ENCODE assay signal across 15 cellular contexts in the genomic region with DNA sequence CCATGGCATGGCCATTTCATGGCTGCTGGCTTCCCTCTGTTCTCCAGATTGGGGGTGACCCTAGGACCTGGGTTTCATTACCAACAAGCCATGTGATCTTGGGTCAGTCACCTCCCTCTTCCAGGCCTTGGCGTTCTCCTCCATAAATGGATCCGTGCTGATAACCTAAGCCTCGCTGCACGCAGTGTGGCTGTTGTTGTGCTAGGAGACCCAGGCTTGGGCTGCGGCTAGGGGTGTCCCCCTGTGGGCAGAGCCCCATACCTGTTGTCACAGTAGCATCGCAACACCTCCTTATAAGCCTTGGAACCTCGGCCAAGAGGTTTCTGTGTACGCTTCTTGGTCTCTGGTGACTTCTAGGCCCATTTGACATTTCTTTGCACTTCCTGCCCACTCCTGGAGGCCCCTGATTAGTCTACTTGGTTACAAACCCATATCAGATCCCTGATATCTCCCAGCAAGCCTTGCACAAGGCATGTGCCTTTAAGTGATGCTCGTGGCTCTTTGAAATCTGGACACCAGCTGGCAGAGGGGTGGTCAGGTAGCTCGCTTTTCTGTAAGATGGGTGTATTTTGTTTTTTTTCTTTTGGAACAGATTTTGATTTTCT. TPM values are rescaled to one million over a fixed set of nuclear protein-coding genes. Genes with fewer than 3 reads are reported as not detected.
A peak's percentile ranks its signal among the peaks of the same experiment; 100 is the strongest.
DNase-seq lines count a peak whose midpoint lies in the region; ATAC-seq and TF ChIP-seq lines count a peak whose summit lies in the region.
"Had no signal": no experiment of that assay in that cellular context is flagged by ENCODE, and none has a peak within 500 bp of the region (broad histone marks: within the 10 kb centered on the region; RNA-seq: fewer than 3 reads in every experiment).

No MANE protein-coding gene starts in this region.

- H3K4me3 ChIP-seq in left ventricle myocardium inferior (no peak overlapping the region), heart left ventricle (no peak overlapping the region), uterus (no peak overlapping the region), HAP-1 (no peak overlapping the region)
- H3K4me3 ChIP-seq: pancreas had no signal

- H3K9me3 ChIP-seq in left ventricle myocardium inferior (replicated peaks) (no peaks in the 10 kb centered on the region), heart left ventricle (no peaks in the 10 kb centered on the region), uterus (no peaks in the 10 kb centered on the region), HAP-1 (no peaks in the 10 kb centered on the region)
- H3K9me3 ChIP-seq: pancreas had no signal

- H3K36me3 Mint-ChIP-seq in nephron (ENCODE audit: low read depth): peaks cover 14% of the 10 kb centered on the region

- H3K4me1 Mint-ChIP-seq in nephron: peaks cover 71% of the 10 kb centered on the region

- H3K27ac ChIP-seq in left ventricle myocardium inferior (replicated peaks): peak overlapping the region; percentile 68
- peak overlapping the region in 3 of 12 donors; percentile 23 to 81 (median 79) for H3K27ac ChIP-seq in heart left ventricle
- peak overlapping the region; percentile 4 for H3K27ac ChIP-seq in adipose tissue (ENCODE audit: low read depth, low read length)
- H3K27ac ChIP-seq in uterus: peak overlapping the region; percentile 10 to 47

- no peak for TF ChIP-seq POLR2A in heart left ventricle (IDR thresholded peaks at IDR 0.05)
- TF ChIP-seq POLR2A in uterus (IDR thresholded peaks at IDR 0.05): no peak

- no peak overlapping the region for H3K4me3 Mint-ChIP-seq in nephron
- H3K4me3 Mint-ChIP-seq: activated naive CD8-positive, alpha-beta T cell treated with anti-CD3 and anti-CD28 coated beads, Interleukin-2, amount 10 ng/mL, durations not matched to agents 7 days and 5 days; stimulated activated naive CD8-positive, alpha-beta T cell treated with anti-CD3 and anti-CD28 coated beads, Interleukin-15, Interleukin-2, amounts not matched to agents 100 ng/mL and 50 ng/mL, for 24 hours had no signal

- peak overlapping the region; percentile 4 to 73 (median 27) for H3K27ac Mint-ChIP-seq in nephron
- H3K27ac Mint-ChIP-seq: stimulated activated naive CD8-positive, alpha-beta T cell treated with anti-CD3 and anti-CD28 coated beads, Interleukin-15, Interleukin-2, amounts not matched to agents 100 ng/mL and 50 ng/mL, for 24 hours had no signal

- in situ Hi-C loops in HAP-1 (cut with MboI; ENCODE audit: low sequenced_read_pairs): loop anchor here (25.0 kb wide), 1 partner anchor 1055 kb away; a partner anchor contains a TSS

- no peaks in the 10 kb centered on the region for H3K9me3 Mint-ChIP-seq in nephron
- H3K9me3 Mint-ChIP-seq: activated naive CD8-positive, alpha-beta T cell treated with anti-CD3 and anti-CD28 coated beads, Interleukin-2, amount 10 ng/mL, durations not matched to agents 7 days and 5 days; stimulated activated naive CD8-positive, alpha-beta T cell treated with anti-CD3 and anti-CD28 coated beads, Interleukin-15, Interleukin-2, amounts not matched to agents 100 ng/mL and 50 ng/mL, for 24 hours had no signal

- peaks cover 99% of the 10 kb centered on the region for H3K4me1 ChIP-seq in left ventricle myocardium inferior
- peaks cover 7 to 100% (median 94%) of the 10 kb centered on the region in 12 donors for H3K4me1 ChIP-seq in heart left ventricle
- H3K4me1 ChIP-seq in uterus: peaks cover 14 to 30% of the 10 kb centered on the region in 2 donors
- H3K4me1 ChIP-seq in HAP-1: no peaks in the 10 kb centered on the region; the same call in 1 of the 2 replicates

- TF ChIP-seq CTCF in left ventricle myocardium inferior (IDR thresholded peaks at IDR 0.05; ENCODE audit: borderline replicate concordance) (no peak), heart left ventricle (IDR thresholded peaks at IDR 0.05) (no peak), nephron (IDR thresholded peaks at IDR 0.05; ENCODE audit: unreplicated experiment in 3 of 3) (no peak), uterus (IDR thresholded peaks at IDR 0.05) (no peak)

- H3K36me3 ChIP-seq in left ventricle myocardium inferior: no peaks in the 10 kb centered on the region
- peaks cover 0 to 3% (median 0%) of the 10 kb centered on the region in 9 donors for H3K36me3 ChIP-seq in heart left ventricle
- no peaks in the 10 kb centered on the region for H3K36me3 ChIP-seq in uterus
- H3K36me3 ChIP-seq in HAP-1 (replicated peaks): no peaks in the 10 kb centered on the region; the same call in 1 of the 2 replicates
- H3K36me3 ChIP-seq: pancreas had no signal

- ATAC-seq in heart left ventricle: no peak
- ATAC-seq: pancreas had no signal

- intact Hi-C loops in left ventricle myocardium inferior (cut with micrococcal nuclease): no loop called here
- intact Hi-C loops in heart left ventricle (cut with DNase I): loop anchor here in 1 of 10 donors (2.0 kb wide), 1 partner anchor 52 kb away; no protein-coding TSS in a partner anchor
- intact Hi-C loops in uterus (cut with DNase I; ENCODE audit: low total_unique reads): no loop called here

- H3K27me3 ChIP-seq in left ventricle myocardium inferior (ENCODE audit: low read depth) (no peaks in the 10 kb centered on the region), heart left ventricle (no peaks in the 10 kb centered on the region), uterus (no peaks in the 10 kb centered on the region), HAP-1 (ENCODE audit: low read depth) (no peaks in the 10 kb centered on the region)
- H3K27me3 ChIP-seq: pancreas had no signal

- DNase-seq in left ventricle myocardium inferior (no peak), heart left ventricle (no peak), uterus (no peak), EL (no peak), cerebellar cortex (ENCODE audit: low spot score) (no peak), HAP-1 (ENCODE audit: low spot score in 2 of 2) (no peak)
- DNase-seq: activated CD4-positive, alpha-beta T cell treated with anti-CD3 and anti-CD28 coated beads for 1 hour; activated naive CD8-positive, alpha-beta T cell treated with anti-CD3 and anti-CD28 coated beads, Interleukin-2, amount 10 ng/mL, durations not matched to agents 7 days and 5 days; NCI-H187 treated with DMSO at 0.1 percent for 48 hours; NCI-H526 treated with DMSO at 0.1 percent for 48 hours; stimulated activated CD4-positive, alpha-beta T cell treated with anti-CD3 and anti-CD28 coated beads, Interleukin-12 subunit alpha, Interleukin-12 subunit beta, amount 100 ng/mL, for 4 hours had no signal

- 76 to 78% (median 78%) methylated on average over 8 to 10 of the region's 10 CpGs for WGBS in heart left ventricle, 4 donors
- 81 to 86% (median 83%) methylated on average over 10 of the region's 10 CpGs for WGBS in adipose tissue, 3 donors

- no peaks in the 10 kb centered on the region for H3K27me3 Mint-ChIP-seq in nephron (ENCODE audit: low read depth)
- H3K27me3 Mint-ChIP-seq: activated naive CD8-positive, alpha-beta T cell treated with anti-CD3 and anti-CD28 coated beads, Interleukin-2, amount 10 ng/mL, durations not matched to agents 7 days and 5 days; stimulated activated naive CD8-positive, alpha-beta T cell treated with anti-CD3 and anti-CD28 coated beads, Interleukin-15, Interleukin-2, amounts not matched to agents 100 ng/mL and 50 ng/mL, for 24 hours had no signal

RNA-seq across cellular contexts. Expression of a gene that starts 23.6 kb away (rescaled TPM):
- 55.9 TPM for total RNA-seq in left ventricle myocardium inferior
- 10 to 100 TPM; 39.8 to 75.4 (median 50.5) TPM for total RNA-seq in heart left ventricle
- polyA plus RNA-seq in heart left ventricle: 10 to 100 TPM; 19.7 to 45.7 TPM
- 10 to 100 TPM; 17.4 to 37.1 (median 26.1) TPM for polyA plus RNA-seq in adipose tissue
- 100 to 1,000 TPM in 1 of 4 donors, 10 to 100 TPM in 3; 18.7 to 188 (median 36.7) TPM for total RNA-seq in uterus
